8 cellular contexts compared by ENCODE assay signal in genomic region chr16:29219966-29220646, GRCh38.
DNase-seq lines count a peak whose midpoint lies in the region; ATAC-seq, FAIRE-seq and TF ChIP-seq lines count a peak whose summit lies in the region.
"Not testable (repeated sequence)": the region's sequence is repeated elsewhere in the genome, so short reads cannot be mapped to it uniquely, and the experiment has no call there.

No MANE protein-coding gene starts in this region.

- peak overlapping the region; percentile 85 for H3K9ac ChIP-seq in astrocyte (ENCODE audit: low read length)
- H3K9ac ChIP-seq in endodermal cell (ENCODE audit: extremely low read depth, low read length, poor library complexity, severe bottlenecking): not testable (repeated sequence)

- not testable (repeated sequence) for H3K9me3 ChIP-seq in MG63; astrocyte (ENCODE audit: insufficient read depth, low read depth, low read length); endodermal cell (ENCODE audit: control insufficient read depth, low read length); lung (ENCODE audit: control insufficient read depth in 2 of 2, insufficient read depth in 1 of 2, low read length in 1 of 2)

- WGBS in endodermal cell (ENCODE audit: insufficient coverage in 1 of 2, insufficient read length in 1 of 2), 2 experiments: 91 to 92% methylated on average over 12 to 23 of the region's 24 CpGs
- WGBS in lung, 2 donors: 78 to 89% methylated on average over 23 to 24 of the region's 24 CpGs

- H3K27me3 ChIP-seq in BJ (ENCODE audit: control insufficient read depth, insufficient read depth, low read length); MG63; astrocyte (ENCODE audit: insufficient read depth, low read length); endodermal cell (ENCODE audit: control insufficient read depth, insufficient read depth, low read length, poor library complexity, severe bottlenecking); lung (ENCODE audit: control insufficient read depth, insufficient read depth): not testable (repeated sequence)

- intact Hi-C loops in Right ventricle myocardium inferior (cut with DNase I); sciatic nerve (cut with DNase I): not testable (repeated sequence)

- H3K9me3 Mint-ChIP-seq in astrocyte (ENCODE audit: unreplicated experiment): not testable (repeated sequence)
- peaks cover 26% of the 10 kb centered on the region for H3K9me3 Mint-ChIP-seq in endodermal cell

- TF ChIP-seq CTCF in BJ (IDR thresholded peaks at IDR 0.05; ENCODE audit: insufficient read depth, low read depth, low read length); astrocyte (IDR thresholded peaks at IDR 0.05; ENCODE audit: insufficient read depth, low read depth, low read length); endodermal cell (conservative IDR thresholded peaks at IDR 0.05); lung (IDR thresholded peaks at IDR 0.05; ENCODE audit: control extremely low read depth, extremely low read depth): not testable (repeated sequence)

- H3K4me3 ChIP-seq in BJ (ENCODE audit: low read depth, low read length) (peak overlapping the region; percentile 24), MG63 (0 out of 2 replicates have a peak overlapping the region, but pooled peaks have one; percentile 8), astrocyte (ENCODE audit: insufficient read depth, low read depth, low read length) (peak overlapping the region; percentile 64)
- H3K4me3 ChIP-seq in endodermal cell (ENCODE audit: low read length); lung: not testable (repeated sequence)

- peaks cover 13% of the 10 kb centered on the region for H3K79me2 ChIP-seq in astrocyte (ENCODE audit: insufficient read depth, low read length)

- H3K27ac Mint-ChIP-seq in astrocyte (ENCODE audit: unreplicated experiment); endodermal cell: not testable (repeated sequence)

- POLR2A ChIA-PET in BJ (lab: Charles Lee): not testable (repeated sequence)

- H3K27me3 Mint-ChIP-seq in astrocyte (ENCODE audit: low read depth, unreplicated experiment); endodermal cell (ENCODE audit: insufficient read depth): not testable (repeated sequence)

- H3K36me3 ChIP-seq in BJ (ENCODE audit: control insufficient read depth, insufficient read depth, low read length); MG63; astrocyte (ENCODE audit: insufficient read depth, low read length); endodermal cell (ENCODE audit: control insufficient read depth, insufficient read depth, low read length); lung (ENCODE audit: control insufficient read depth in 2 of 2, insufficient read depth in 2 of 2, low read length in 2 of 2): not testable (repeated sequence)

- H3K4me3 Mint-ChIP-seq in astrocyte (ENCODE audit: unreplicated experiment); endodermal cell: not testable (repeated sequence)

- peak; percentile 46 for ATAC-seq in Right ventricle myocardium inferior
- ATAC-seq in lung (ENCODE audit: insufficient read depth, low FRiP score): not testable (repeated sequence)
- ATAC-seq in sciatic nerve: peak; percentile 81

- not testable (repeated sequence) for FAIRE-seq in astrocyte (lab: Jason Lieb, UNC)

- CTCF ChIA-PET in BJ (lab: Yijun Ruan, JAX): not testable (repeated sequence)

- not testable (repeated sequence) for H3K4me1 Mint-ChIP-seq in astrocyte (ENCODE audit: low read depth, unreplicated experiment); endodermal cell

- DNase-seq in BJ (ENCODE audit: low read depth); Right ventricle myocardium inferior (ENCODE audit: missing footprints); sciatic nerve (ENCODE audit: low spot score): not testable (repeated sequence)
- DNase-seq in MG63 (peak; percentile 60), astrocyte (ENCODE audit: low read depth) (peak; percentile 34), endodermal cell (peak; percentile 26), lung (ENCODE audit: low spot score) (peak; percentile 16), ureter (ENCODE audit: low spot score) (peak; percentile 40)

- not testable (repeated sequence) for H3K36me3 Mint-ChIP-seq in astrocyte (ENCODE audit: low read depth, unreplicated experiment); endodermal cell (ENCODE audit: low read depth)

- H3K4me1 ChIP-seq in astrocyte (ENCODE audit: insufficient read depth, low read length): peaks cover 24% of the 10 kb centered on the region
- H3K4me1 ChIP-seq in endodermal cell (ENCODE audit: control insufficient read depth, insufficient read depth, low read length); lung (ENCODE audit: control insufficient read depth in 2 of 2, insufficient read depth in 2 of 2, low read length in 2 of 2): not testable (repeated sequence)

- peak overlapping the region; percentile 90 for H3K4me2 ChIP-seq in astrocyte (ENCODE audit: low read length)

- H2AFZ ChIP-seq in astrocyte (ENCODE audit: low read depth, low read length): peak overlapping the region; percentile 66

- H4K20me1 ChIP-seq in astrocyte (ENCODE audit: insufficient read depth, low read length): not testable (repeated sequence)

- H3K27ac ChIP-seq in astrocyte (ENCODE audit: low read depth, low read length) (peak overlapping the region; percentile 93), lung (ENCODE audit: low read depth in 1 of 2, low read length in 1 of 2) (peak overlapping the region in 1 of 2 donors; percentile 40)
- H3K27ac ChIP-seq in endodermal cell (ENCODE audit: low read depth, low read length): not testable (repeated sequence)
